Comparison of ENCODE assay signal across 26 cellular contexts in the genomic region with DNA sequence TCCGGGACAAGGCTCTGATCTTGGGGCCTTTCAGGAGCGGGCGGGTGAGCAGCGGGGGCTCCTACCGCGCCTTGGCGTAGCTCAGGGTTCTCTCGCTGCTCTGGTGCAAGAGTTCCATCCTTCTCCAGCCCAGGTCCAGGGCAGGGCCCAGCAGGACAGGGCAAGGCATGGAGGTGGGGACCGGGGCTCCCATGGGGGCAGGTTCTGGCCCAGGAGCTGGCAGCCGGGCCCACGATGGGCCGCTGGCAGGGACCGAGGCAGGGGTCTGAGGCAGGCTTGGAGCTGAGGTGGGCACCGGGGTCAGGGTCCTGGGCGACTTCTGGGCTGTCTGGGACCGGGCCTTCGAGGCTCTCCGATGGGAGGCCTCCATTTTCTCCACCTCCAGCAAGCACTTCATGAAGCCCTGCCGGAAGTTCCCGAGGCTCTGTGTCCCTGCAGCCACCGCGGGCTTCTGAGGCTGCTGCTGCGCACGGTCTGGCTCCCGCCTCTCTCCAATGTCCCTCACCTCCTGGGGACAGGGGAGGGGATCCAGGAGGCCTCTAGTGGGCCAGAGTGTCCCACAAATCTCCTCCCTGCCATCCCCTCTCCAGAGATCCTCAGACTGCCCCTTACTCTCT. TPM values are rescaled to one million over a fixed set of nuclear protein-coding genes. Genes with fewer than 3 reads are reported as not detected.
DNase-seq lines count a peak whose midpoint lies in the region; ATAC-seq and TF ChIP-seq lines count a peak whose summit lies in the region.
"Had no signal": no experiment of that assay in that cellular context is flagged by ENCODE, and none has a peak within 500 bp of the region (broad histone marks: within the 10 kb centered on the region; RNA-seq: fewer than 3 reads in every experiment).

No MANE protein-coding gene starts in this region.

- H3K36me3 ChIP-seq in lower lobe of right lung, result no peaks in the 10 kb centered on the region
- no peaks in the 10 kb centered on the region for H3K36me3 ChIP-seq in breast epithelium
- H3K36me3 ChIP-seq: BE2C had no signal

- H3K36me3 Mint-ChIP-seq in activated T-cell treated with anti-CD3 and anti-CD28 coated beads, Interleukin-2, amount 50 U/mL, for 72 hours (ENCODE audit: insufficient read depth in 2 of 2), result no peaks in the 10 kb centered on the region
- no peaks in the 10 kb centered on the region for H3K36me3 Mint-ChIP-seq in activated T-cell treated with anti-CD3 and anti-CD28 coated beads, Interleukin-2, amount 50 U/mL, for 4 hours (ENCODE audit: insufficient read depth)

- no peak for TF ChIP-seq POLR2A in breast epithelium (IDR thresholded peaks at IDR 0.05)

- no peaks in the 10 kb centered on the region for H3K27me3 ChIP-seq in lower lobe of right lung (ENCODE audit: low read depth)
- no peaks in the 10 kb centered on the region for H3K27me3 ChIP-seq in breast epithelium
- H3K27me3 ChIP-seq: BE2C had no signal

- H3K4me3 ChIP-seq in lower lobe of right lung (no peak overlapping the region), breast epithelium (no peak overlapping the region)
- H3K4me3 ChIP-seq: SK-N-MC had no signal

- H3K4me1 Mint-ChIP-seq in activated T-cell treated with anti-CD3 and anti-CD28 coated beads, Interleukin-2, amount 50 U/mL, for 72 hours (ENCODE audit: low read depth), result no peaks in the 10 kb centered on the region
- no peaks in the 10 kb centered on the region for H3K4me1 Mint-ChIP-seq in activated T-cell treated with anti-CD3 and anti-CD28 coated beads, Interleukin-2, amount 50 U/mL, for 4 hours (ENCODE audit: low read depth)

- no peak overlapping the region for H3K27ac Mint-ChIP-seq in activated T-cell treated with anti-CD3 and anti-CD28 coated beads, Interleukin-2, amount 50 U/mL, for 72 hours

- no peak overlapping the region for H3K27ac ChIP-seq in lower lobe of right lung
- no peak overlapping the region for H3K27ac ChIP-seq in breast epithelium
- H3K27ac ChIP-seq: SK-N-MC had no signal

- peak; percentile 13 to 18 for ATAC-seq in activated T-cell treated with anti-CD3 and anti-CD28 coated beads, Interleukin-2, amount 50 U/mL, for 72 hours (replicated peaks in 1 of 2)
- no peak for ATAC-seq in activated T-cell treated with anti-CD3 and anti-CD28 coated beads, Interleukin-2, amount 50 U/mL, for 4 hours
- ATAC-seq in lower lobe of right lung (peak; percentile 18 to 29), HG03135 (IDR thresholded peaks at IDR 0.05; ENCODE audit: unreplicated experiment) (no peak)

- H3K4me1 ChIP-seq in lower lobe of right lung (no peaks in the 10 kb centered on the region), breast epithelium (no peaks in the 10 kb centered on the region)
- H3K4me1 ChIP-seq: BE2C had no signal

- no peaks in the 10 kb centered on the region for H3K9me3 Mint-ChIP-seq in activated T-cell treated with anti-CD3 and anti-CD28 coated beads, Interleukin-2, amount 50 U/mL, for 72 hours
- no peaks in the 10 kb centered on the region for H3K9me3 Mint-ChIP-seq in activated T-cell treated with anti-CD3 and anti-CD28 coated beads, Interleukin-2, amount 50 U/mL, for 4 hours

- H3K27me3 Mint-ChIP-seq in activated T-cell treated with anti-CD3 and anti-CD28 coated beads, Interleukin-2, amount 50 U/mL, for 72 hours (ENCODE audit: low read depth), result peaks cover 6% of the 10 kb centered on the region
- H3K27me3 Mint-ChIP-seq in activated T-cell treated with anti-CD3 and anti-CD28 coated beads, Interleukin-2, amount 50 U/mL, for 4 hours (ENCODE audit: low read depth), result no peaks in the 10 kb centered on the region
- H3K27me3 Mint-ChIP-seq: T-helper 17 cell had no signal

- no peak overlapping the region for H3K4me3 Mint-ChIP-seq in activated T-cell treated with anti-CD3 and anti-CD28 coated beads, Interleukin-2, amount 50 U/mL, for 72 hours
- H3K4me3 Mint-ChIP-seq in activated T-cell treated with anti-CD3 and anti-CD28 coated beads, Interleukin-2, amount 50 U/mL, for 4 hours, result no peak overlapping the region
- H3K4me3 Mint-ChIP-seq: T-helper 17 cell had no signal

- TF ChIP-seq CTCF in lower lobe of right lung (IDR thresholded peaks at IDR 0.05), result no peak
- no peak for TF ChIP-seq CTCF in breast epithelium (IDR thresholded peaks at IDR 0.05)

- no peak for DNase-seq in activated T-cell treated with anti-CD3 and anti-CD28 coated beads, Interleukin-2, amount 50 U/mL, for 72 hours
- no peak for DNase-seq in activated T-cell treated with anti-CD3 and anti-CD28 coated beads, Interleukin-2, amount 50 U/mL, for 4 hours
- DNase-seq in SK-N-DZ (ENCODE audit: low spot score), result peak; percentile 34
- no peak for DNase-seq in lower lobe of right lung
- DNase-seq in activated naive CD4-positive, alpha-beta T cell treated with Interleukin-2 at 50 U/mL for 16 hours, result no peak
- DNase-seq in AG20443 (ENCODE audit: low spot score), result no peak
- DNase-seq in breast epithelium (ENCODE audit: low spot score in 2 of 2), result no peak
- DNase-seq: BE2C, COR-L47, DMS 273 treated with DMSO at 0.1 percent for 48 hours, KBM-7, MM.1S, NCI-H1048, NCI-H1436 treated with DMSO at 0.1 percent for 48 hours, NCI-H1930, NCI-H345, NCI-H524 treated with DMSO at 0.1 percent for 48 hours, NCI-H82, SW 1271, T-helper 17 cell had no signal

- H3K9me3 ChIP-seq in lower lobe of right lung (no peaks in the 10 kb centered on the region), breast epithelium (no peaks in the 10 kb centered on the region)
- H3K9me3 ChIP-seq: BE2C had no signal

- intact Hi-C loops in lower lobe of right lung (cut with DNase I), result no loop called here
- intact Hi-C loops in breast epithelium (cut with DNase I; ENCODE audit: low total_unique reads), result no loop called here

RNA-seq across cellular contexts. Expression of a gene that starts 27.6 kb away (rescaled TPM):
- total RNA-seq in activated T-cell treated with anti-CD3 and anti-CD28 coated beads, Interleukin-2, amount 50 U/mL, for 72 hours, result not detected
- total RNA-seq in activated T-cell treated with anti-CD3 and anti-CD28 coated beads, Interleukin-2, amount 50 U/mL, for 4 hours, result not detected
- polyA plus RNA-seq in SK-N-DZ (2014; cell fraction: cytosol; rRNA removed), result 0.19 and 0.53 TPM in 2 replicates
- polyA plus RNA-seq in SK-N-DZ (2014; cell fraction: nucleus; rRNA removed), result 1.6 and 2.8 TPM in 2 replicates
- total RNA-seq in lower lobe of right lung (not detected), breast epithelium (not detected)
- total RNA-seq: A172, G401, H4, RPMI7951, T-helper 17 cell had no signal

RNA-seq across cellular contexts. Expression of a gene that starts 30.9 kb away (rescaled TPM):
- total RNA-seq in activated T-cell treated with anti-CD3 and anti-CD28 coated beads, Interleukin-2, amount 50 U/mL, for 72 hours, result 10 to 100 TPM; 80.4 to 84.5 TPM
- 10 to 100 TPM; 63.5 to 71.6 (median 64.8) TPM for total RNA-seq in activated T-cell treated with anti-CD3 and anti-CD28 coated beads, Interleukin-2, amount 50 U/mL, for 4 hours
- 35.0 and 36.5 TPM in 2 replicates for polyA plus RNA-seq in SK-N-DZ (2014; cell fraction: cytosol; rRNA removed)
- polyA plus RNA-seq in SK-N-DZ (2014; cell fraction: nucleus; rRNA removed), result 25.6 and 27.9 TPM in 2 replicates
- total RNA-seq in lower lobe of right lung (97.7 TPM), breast epithelium (10 to 100 TPM; 61.2 to 64.0 (median 62.9) TPM)

RNA-seq across cellular contexts. Expression of a gene that starts 42.6 kb away (rescaled TPM):
- 100 to 1,000 TPM; 145 to 151 TPM for total RNA-seq in activated T-cell treated with anti-CD3 and anti-CD28 coated beads, Interleukin-2, amount 50 U/mL, for 72 hours
- 100 to 1,000 TPM; 194 to 215 (median 212) TPM for total RNA-seq in activated T-cell treated with anti-CD3 and anti-CD28 coated beads, Interleukin-2, amount 50 U/mL, for 4 hours
- polyA plus RNA-seq in SK-N-DZ (2014; cell fraction: cytosol; rRNA removed), result 42.6 and 43.0 TPM in 2 replicates
- 20.3 and 28.1 TPM in 2 replicates for polyA plus RNA-seq in SK-N-DZ (2014; cell fraction: nucleus; rRNA removed)
- total RNA-seq in lower lobe of right lung (111 TPM), breast epithelium (10 to 100 TPM; 59.0 to 77.4 (median 61.3) TPM)

RNA-seq across cellular contexts. Expression of a gene that starts 57.4 kb away (rescaled TPM):
- total RNA-seq in activated T-cell treated with anti-CD3 and anti-CD28 coated beads, Interleukin-2, amount 50 U/mL, for 72 hours, result 10 to 100 TPM; 18.2 to 23.7 TPM
- total RNA-seq in activated T-cell treated with anti-CD3 and anti-CD28 coated beads, Interleukin-2, amount 50 U/mL, for 4 hours, result 10 to 100 TPM; 12.4 to 14.3 (median 13.4) TPM
- 9.7 and 10.1 TPM in 2 replicates for polyA plus RNA-seq in SK-N-DZ (2014; cell fraction: cytosol; rRNA removed)
- polyA plus RNA-seq in SK-N-DZ (2014; cell fraction: nucleus; rRNA removed), result 9.1 and 13.4 TPM in 2 replicates
- total RNA-seq in lower lobe of right lung (21.5 TPM), breast epithelium (10 to 100 TPM; 20.3 to 28.5 (median 26.7) TPM)

Comparison
In these comparisons a context has a peak if more than half of its experiments do, and no peak if none do; other contexts are left out.
1. ATAC-seq: peak in activated T-cell treated with anti-CD3 and anti-CD28 coated beads, Interleukin-2, amount 50 U/mL, for 72 hours (2 of 2) and lower lobe of right lung (2 of 2); none in activated T-cell treated with anti-CD3 and anti-CD28 coated beads, Interleukin-2, amount 50 U/mL, for 4 hours (0 of 2) and HG03135 (single experiment).